In genomic region chr4:143559757-143560147, GRCh38 we compare ENCODE assay signal across 8 cellular contexts. TPM values are rescaled to one million over a fixed set of nuclear protein-coding genes. Genes with fewer than 3 reads are reported as not detected.
DNase-seq lines count a peak whose midpoint lies in the region; ATAC-seq, FAIRE-seq and TF ChIP-seq lines count a peak whose summit lies in the region.

No MANE protein-coding gene starts in this region.

- intact Hi-C loops in HepG2 (cut with micrococcal nuclease; ENCODE audit: unreplicated experiment) = loop anchor here (1.0 to 2.0 kb wide), 2 partner anchors 347 to 462 kb away; no protein-coding TSS in a partner anchor
- intact Hi-C loops in stomach (cut with DNase I; ENCODE audit: low total_unique reads) = no loop called here

- in situ Hi-C loops in HepG2 (cut with HindIII; ENCODE audit: extremely low pct_ligation_motif_present, low pct_unique_long_range_greater_than_20kb) = no loop called here

- H3K27me3 Mint-ChIP-seq in activated naive CD8-positive, alpha-beta T cell = no peaks in the 10 kb centered on the region

- H3K4me2 ChIP-seq in Loucy (ENCODE audit: low read depth, low read length, poor library complexity, severe bottlenecking) = peak overlapping the region; percentile 74
- peak overlapping the region; percentile 80 for H3K4me2 ChIP-seq in HepG2 (ENCODE audit: low read depth, low read length)

- ATAC-seq in GM18517 (IDR thresholded peaks at IDR 0.05; ENCODE audit: unreplicated experiment) (peak; percentile 6), HepG2 (peak; percentile 12), GM21360 (IDR thresholded peaks at IDR 0.05; ENCODE audit: unreplicated experiment) (no peak)

- POLR2A ChIA-PET in HepG2 (lab: Yijun Ruan, JAX) = no interaction called here

- TF ChIP-seq EP300 in HepG2 (IDR thresholded peaks at IDR 0.05; ENCODE audit: low read depth in 2 of 2, low read length in 2 of 2) = no peak
- no peak for TF ChIP-seq EP300 in HepG2 (CRISPR knock-in tag; IDR thresholded peaks at IDR 0.05; ENCODE audit: borderline replicate concordance)
- TF ChIP-seq EP300 in stomach (IDR thresholded peaks at IDR 0.05) = no peak

- WGBS in HepG2 (ENCODE audit: low lambda C conversion rate) = 80% methylated on average over 8 of the region's 17 CpGs
- WGBS in stomach, 5 donors = 48 to 70% (median 56%) methylated on average over 11 to 17 of the region's 17 CpGs

- H3K9me3 Mint-ChIP-seq in activated naive CD8-positive, alpha-beta T cell (ENCODE audit: low read depth) = no peaks in the 10 kb centered on the region

- no peaks in the 10 kb centered on the region for H4K20me1 ChIP-seq in Loucy (ENCODE audit: insufficient read depth, low read length, poor library complexity, severe bottlenecking)
- H4K20me1 ChIP-seq in HepG2 (ENCODE audit: insufficient read depth, low read length) = no peaks in the 10 kb centered on the region

- H3K9me3 ChIP-seq in Loucy (ENCODE audit: insufficient read depth, low read depth, low read length) = no peaks in the 10 kb centered on the region
- no peaks in the 10 kb centered on the region for H3K9me3 ChIP-seq in HepG2 (ENCODE audit: low read length)
- no peaks in the 10 kb centered on the region for H3K9me3 ChIP-seq in stomach

- peak overlapping the region; percentile 74 for H3K9ac ChIP-seq in Loucy (ENCODE audit: low read depth, low read length, poor library complexity, severe bottlenecking)
- peak overlapping the region; percentile 63 for H3K9ac ChIP-seq in HepG2 (ENCODE audit: insufficient read depth, low read depth, low read length)

- H3F3A ChIP-seq in Loucy (ENCODE audit: low read depth) = no peaks in the 10 kb centered on the region

- TF ChIP-seq POLR2A in HepG2 (IDR thresholded peaks at IDR 0.05; ENCODE audit: insufficient read depth in 1 of 2, low read depth in 2 of 2, low read length in 2 of 2) (no peak), stomach (IDR thresholded peaks at IDR 0.05) (no peak)

- peaks cover 4% of the 10 kb centered on the region for H3K36me3 Mint-ChIP-seq in activated naive CD8-positive, alpha-beta T cell

- H3K4me1 ChIP-seq in Loucy (ENCODE audit: insufficient read depth, low read length, poor library complexity, severe bottlenecking) (peaks cover 13% of the 10 kb centered on the region), HepG2 (ENCODE audit: insufficient read depth, low read length) (peaks cover 9% of the 10 kb centered on the region), stomach (peaks cover 0 to 22% (median 17%) of the 10 kb centered on the region in 4 donors)

- H3K27me3 ChIP-seq in Loucy (ENCODE audit: insufficient read depth, low read length, poor library complexity, severe bottlenecking) (no peaks in the 10 kb centered on the region), HepG2 (ENCODE audit: control insufficient read depth in 1 of 2, insufficient read depth in 2 of 2, low read length in 2 of 2) (no peaks in the 10 kb centered on the region; a peak in 1 of 5 replicates), stomach (no peaks in the 10 kb centered on the region)

- CTCF ChIA-PET in HepG2 (lab: Yijun Ruan, JAX; ENCODE audit: low intra/inter-chr PET ratio, low total read pairs) = interaction anchor here (1.3 kb wide), 1 partner anchor 583 kb away, joined by 3 read pairs; no protein-coding TSS in a partner anchor

- no peak for FAIRE-seq in HepG2 (lab: Jason Lieb, UNC)

- BruUV-seq in HepG2 (replicated peaks; lab: Mats Ljungman, UMichigan) = no TSS peak

- peak overlapping the region; percentile 97 for H2AFZ ChIP-seq in Loucy (ENCODE audit: low read length)
- H2AFZ ChIP-seq in HepG2 (ENCODE audit: low read length) = peak overlapping the region; percentile 3

- H3K9me2 ChIP-seq in Loucy (replicated peaks; ENCODE audit: low read depth, low read length) = no peaks in the 10 kb centered on the region

- H3K36me3 ChIP-seq in Loucy (ENCODE audit: insufficient read depth, low read length) (peaks cover under 1% of the 10 kb centered on the region), HepG2 (replicated peaks in 1 of 2; ENCODE audit: control insufficient read depth in 1 of 2, insufficient read depth in 2 of 2, low read length in 2 of 2) (no peaks in the 10 kb centered on the region), stomach (peaks cover 0 to 12% (median 6%) of the 10 kb centered on the region in 4 donors)

- no peak overlapping the region for H3K27ac ChIP-seq in HepG2 (ENCODE audit: extremely low read length, insufficient read depth, low read length)
- H3K27ac ChIP-seq in stomach = peak overlapping the region in 3 of 5 donors; percentile 53 to 67 (median 65)

- H3K79me2 ChIP-seq in Loucy (ENCODE audit: insufficient read depth, low read length) (peaks cover 15% of the 10 kb centered on the region; the same call in 1 of the 2 replicates), HepG2 (ENCODE audit: insufficient read depth, low read length) (no peaks in the 10 kb centered on the region)

- H3K4me3 ChIP-seq in Loucy (ENCODE audit: low read length, poor library complexity, severe bottlenecking) (peak overlapping the region; percentile 89), HepG2 (replicated peaks in 1 of 3; ENCODE audit: insufficient read depth in 1 of 3, low read depth in 2 of 3, low read length in 3 of 3) (peak overlapping the region; percentile 51 to 73 (median 70); a peak in 5 of 6 replicates), stomach (peak overlapping the region; percentile 55 to 68 (median 60))

- peak overlapping the region; percentile 90 for H3K4me3 Mint-ChIP-seq in activated naive CD8-positive, alpha-beta T cell

- TF ChIP-seq CTCF in Loucy (conservative IDR thresholded peaks at IDR 0.05; ENCODE audit: low read length) (peak; percentile 45), HepG2 (CRISPR knock-in tag; IDR thresholded peaks at IDR 0.05) (peak; percentile 21; the same call in 1 of the 2 replicates), stomach (IDR thresholded peaks at IDR 0.05) (no peak)

- DNase-seq in HepG2 (ENCODE audit: low spot score) = no peak
- DNase-seq in stomach = no peak
- DNase-seq in NOMO-1 treated with DMSO at 0.1 percent for 48 hours (lab: John Stamatoyannopoulos, UW; ENCODE audit: unreplicated experiment) = no peak
- DNase-seq in NCI-H187 (lab: John Stamatoyannopoulos, UW) = no peak

- no peak for TF ChIP-seq RAD21 in HepG2 (CRISPR knock-in tag; IDR thresholded peaks at IDR 0.05)

- H3K4me1 Mint-ChIP-seq in activated naive CD8-positive, alpha-beta T cell (ENCODE audit: low read depth) = peaks cover 39% of the 10 kb centered on the region

- peak overlapping the region; percentile 94 for H3K27ac Mint-ChIP-seq in activated naive CD8-positive, alpha-beta T cell

TF ChIP-seq in HepG2, 621 proteins besides CTCF, POLR2A, EP300 and RAD21 (continues in another document):
- TF ChIP-seq PHF8 (CRISPR knock-in tag; IDR thresholded peaks at IDR 0.05) (no peak), HMGXB3 (CRISPR knock-in tag; IDR thresholded peaks at IDR 0.05; ENCODE audit: borderline replicate concordance) (no peak)

RNA-seq across cellular contexts. Expression of gene SMARCA5, which starts 46.2 kb away (rescaled TPM):
- total RNA-seq in HepG2 (2016; rRNA removed; fragmentation: Illumina TruSeq; extraction: Trizol) = 37.5 and 58.4 TPM in 2 replicates
- total RNA-seq in HepG2 (2016; cell fraction: cytosol; rRNA removed; fragmentation: Illumina TruSeq; extraction: Trizol; ENCODE audit: low read depth) = 29.0 and 35.5 TPM in 2 replicates
- total RNA-seq in HepG2 (2016; cell fraction: insoluble cytoplasmic fraction; rRNA removed; fragmentation: Illumina TruSeq; extraction: Trizol) = 38.0 and 56.3 TPM in 2 replicates
- 12.5 and 14.0 TPM in 2 replicates for total RNA-seq in HepG2 (2016; cell fraction: membrane; rRNA removed; fragmentation: Illumina TruSeq; extraction: Trizol)
- 42.0 and 45.8 TPM in 2 replicates for total RNA-seq in HepG2 (2016; cell fraction: nucleus; rRNA removed; fragmentation: Illumina TruSeq; extraction: Trizol)
- polyA plus RNA-seq in HepG2 (2011; rRNA removed) = 6.2 and 7.0 TPM in 2 replicates
- 3.0 and 5.2 TPM in 2 replicates for polyA plus RNA-seq in HepG2 (2011; cell fraction: cytosol; rRNA removed)
- 4.4 and 6.0 TPM in 2 replicates for polyA plus RNA-seq in HepG2 (2011; cell fraction: nucleus; rRNA removed)
- 24.5 and 30.4 TPM in 2 replicates for polyA plus RNA-seq in HepG2 (2012)
- 0.99 and 1.5 TPM in 2 replicates for polyA plus RNA-seq in HepG2 (2016; cell fraction: cytosol; fragmentation: Illumina TruSeq; extraction: Trizol; ENCODE audit: low read depth)
- 40.7 TPM in 2 replicates for polyA plus RNA-seq in HepG2 (2016; cell fraction: insoluble cytoplasmic fraction; fragmentation: Illumina TruSeq; extraction: Trizol; ENCODE audit: low read depth)
- 4.0 TPM in 2 replicates for polyA plus RNA-seq in HepG2 (2016; cell fraction: membrane; fragmentation: Illumina TruSeq; extraction: Trizol; ENCODE audit: low read depth)
- polyA plus RNA-seq in HepG2 (2016; cell fraction: nucleus; fragmentation: Illumina TruSeq; extraction: Trizol; ENCODE audit: insufficient read depth, low read depth) = 32.2 and 33.6 TPM in 2 replicates
- 11.1 TPM in 2 replicates for polyA minus RNA-seq in HepG2 (2011; rRNA and poly(A)+ RNA removed; ENCODE audit: low replicate concordance)
- polyA minus RNA-seq in HepG2 (2011; cell fraction: cytosol; rRNA and poly(A)+ RNA removed) = 17.7 and 23.3 TPM in 2 replicates
- 53.3 and 63.0 TPM in 2 replicates for polyA minus RNA-seq in HepG2 (2011; cell fraction: nucleus; rRNA and poly(A)+ RNA removed)
- 10 to 100 TPM; 15.2 to 78.0 (median 23.8) TPM for total RNA-seq in stomach
- 10 to 100 TPM; 10.3 to 13.3 (median 11.6) TPM for polyA plus RNA-seq in stomach

Comparison
In these comparisons a context has a peak if more than half of its experiments do, and no peak if none do; other contexts are left out.
1. CTCF ChIP-seq: peak in Loucy (single experiment) and HepG2 (single experiment); none in stomach (0 of 7).
2. Peak in every context shown above with its lines, with median percentiles within 50 percentile points of each other: H3K4me3 ChIP-seq.